Comparison of ENCODE assay signal across 8 cellular contexts in genomic region chr3:75785091-75785755, GRCh38. TPM values are rescaled to one million over a fixed set of nuclear protein-coding genes. Genes with fewer than 3 reads are reported as not detected.
DNase-seq lines count a peak whose midpoint lies in the region; ATAC-seq, FAIRE-seq and TF ChIP-seq lines count a peak whose summit lies in the region.
"Not testable (repeated sequence)": the region's sequence is repeated elsewhere in the genome, so short reads cannot be mapped to it uniquely, and the experiment has no call there.

Gene ZNF717, minus strand, starts transcription at chr3:75785549. Its CDS starts 2,187 bp downstream, at chr3:75783362.

- H3K9me2 ChIP-seq in OCI-LY7 (ENCODE audit: insufficient read depth, low read length), result not testable (repeated sequence)

- H3K36me3 ChIP-seq in OCI-LY7 (ENCODE audit: insufficient read depth, low read length), result peaks cover 20% of the 10 kb centered on the region

- not testable (repeated sequence) for H3K79me2 ChIP-seq in OCI-LY7 (ENCODE audit: insufficient read depth, low read depth, low read length)

- H3K4me2 ChIP-seq in OCI-LY7 (ENCODE audit: low read length), result peak within 1 kb of the TSS; percentile 61

- intact Hi-C loops in OCI-LY7 (cut with micrococcal nuclease; ENCODE audit: unreplicated experiment); posterior vena cava (cut with DNase I): not testable (repeated sequence)

- not testable (repeated sequence) for H4K20me1 ChIP-seq in OCI-LY7 (ENCODE audit: insufficient read depth, low read length)

- not testable (repeated sequence) for TF ChIP-seq CTCF in OCI-LY7 (conservative IDR thresholded peaks at IDR 0.05; ENCODE audit: low read length)

- peak within 1 kb of the TSS; percentile 70 for H3K4me3 ChIP-seq in OCI-LY7 (ENCODE audit: low read depth, low read length, poor library complexity, severe bottlenecking)

- POLR2A ChIA-PET in OCI-LY7 (lab: Charles Lee); activated CD8-positive, alpha-beta T cell treated with anti-CD3 and anti-CD28 coated beads, Interleukin-2, amount 10 ng/mL, durations not matched to agents 7 days and 5 days (lab: Charles Lee): not testable (repeated sequence)

- H3K27me3 Mint-ChIP-seq in activated CD8-positive, alpha-beta T cell treated with anti-CD3 and anti-CD28 coated beads, Interleukin-2, amount 10 ng/mL, durations not matched to agents 7 days and 5 days (ENCODE audit: low read depth); stimulated activated naive CD8-positive, alpha-beta T cell treated with anti-CD3 and anti-CD28 coated beads, Interleukin-15, Interleukin-2, amounts not matched to agents 100 ng/mL and 50 ng/mL, for 24 hours: not testable (repeated sequence)

- CTCF ChIA-PET in OCI-LY7 (lab: Charles Lee; ENCODE audit: unreplicated experiment); activated CD8-positive, alpha-beta T cell treated with anti-CD3 and anti-CD28 coated beads, Interleukin-2, amount 10 ng/mL, durations not matched to agents 7 days and 5 days (lab: Charles Lee): not testable (repeated sequence)

- H3K27ac ChIP-seq in OCI-LY7 (ENCODE audit: low read depth, low read length, poor library complexity, severe bottlenecking), result not testable (repeated sequence)

- H3K9me3 ChIP-seq in OCI-LY7 (ENCODE audit: low read length), result not testable (repeated sequence)

- DNase-seq in DMS 273 treated with DMSO at 0.1 percent for 48 hours (lab: John Stamatoyannopoulos, UW) (peak; percentile 27), HTR-8/SVneo (ENCODE audit: insufficient read length, low spot score) (peak; percentile 1), OCI-LY7 (ENCODE audit: low spot score) (peak; percentile 72), cerebellar nuclear complex (lab: John Stamatoyannopoulos, UW) (peak; percentile 49 to 65), hypothalamus (lab: John Stamatoyannopoulos, UW) (peak; percentile 33 to 97 (median 89)), posterior vena cava (ENCODE audit: low spot score) (peak; percentile 99)
- DNase-seq in activated CD8-positive, alpha-beta T cell treated with anti-CD3 and anti-CD28 coated beads, Interleukin-2, amount 10 ng/mL, durations not matched to agents 7 days and 5 days, result peak; percentile 95

- H2AFZ ChIP-seq in OCI-LY7 (ENCODE audit: low read length), result not testable (repeated sequence)

- H3K9me3 Mint-ChIP-seq in activated CD8-positive, alpha-beta T cell treated with anti-CD3 and anti-CD28 coated beads, Interleukin-2, amount 10 ng/mL, durations not matched to agents 7 days and 5 days (ENCODE audit: insufficient read depth), result peaks cover 14% of the 10 kb centered on the region
- H3K9me3 Mint-ChIP-seq in stimulated activated naive CD8-positive, alpha-beta T cell treated with anti-CD3 and anti-CD28 coated beads, Interleukin-15, Interleukin-2, amounts not matched to agents 100 ng/mL and 50 ng/mL, for 24 hours, result peaks cover 19% of the 10 kb centered on the region

- peak within 1 kb of the TSS; percentile 83 for H3K4me3 Mint-ChIP-seq in activated CD8-positive, alpha-beta T cell treated with anti-CD3 and anti-CD28 coated beads, Interleukin-2, amount 10 ng/mL, durations not matched to agents 7 days and 5 days
- H3K4me3 Mint-ChIP-seq in stimulated activated naive CD8-positive, alpha-beta T cell treated with anti-CD3 and anti-CD28 coated beads, Interleukin-15, Interleukin-2, amounts not matched to agents 100 ng/mL and 50 ng/mL, for 24 hours, result peak within 1 kb of the TSS; percentile 86

- BruUV-seq in OCI-LY7 (replicated peaks; lab: Mats Ljungman, UMichigan), result not testable (repeated sequence)

- peak; percentile 64 for ATAC-seq in activated CD8-positive, alpha-beta T cell treated with anti-CD3 and anti-CD28 coated beads, Interleukin-2, amount 10 ng/mL, durations not matched to agents 7 days and 5 days

- H3K36me3 Mint-ChIP-seq in activated CD8-positive, alpha-beta T cell treated with anti-CD3 and anti-CD28 coated beads, Interleukin-2, amount 10 ng/mL, durations not matched to agents 7 days and 5 days (ENCODE audit: low read depth), result peaks cover 44% of the 10 kb centered on the region
- peaks cover 52% of the 10 kb centered on the region for H3K36me3 Mint-ChIP-seq in stimulated activated naive CD8-positive, alpha-beta T cell treated with anti-CD3 and anti-CD28 coated beads, Interleukin-15, Interleukin-2, amounts not matched to agents 100 ng/mL and 50 ng/mL, for 24 hours (ENCODE audit: low read depth)

- not testable (repeated sequence) for FAIRE-seq in HTR-8/SVneo (lab: Jason Lieb, UNC)

- peaks cover 11% of the 10 kb centered on the region for H3K4me1 Mint-ChIP-seq in activated CD8-positive, alpha-beta T cell treated with anti-CD3 and anti-CD28 coated beads, Interleukin-2, amount 10 ng/mL, durations not matched to agents 7 days and 5 days (ENCODE audit: low read depth)
- H3K4me1 Mint-ChIP-seq in stimulated activated naive CD8-positive, alpha-beta T cell treated with anti-CD3 and anti-CD28 coated beads, Interleukin-15, Interleukin-2, amounts not matched to agents 100 ng/mL and 50 ng/mL, for 24 hours (ENCODE audit: low read depth), result peaks cover 23% of the 10 kb centered on the region

- H3K4me1 ChIP-seq in OCI-LY7 (ENCODE audit: insufficient read depth, low read length, poor library complexity, severe bottlenecking), result not testable (repeated sequence)

- peak within 1 kb of the TSS; percentile 90 for H3K27ac Mint-ChIP-seq in activated CD8-positive, alpha-beta T cell treated with anti-CD3 and anti-CD28 coated beads, Interleukin-2, amount 10 ng/mL, durations not matched to agents 7 days and 5 days
- H3K27ac Mint-ChIP-seq in stimulated activated naive CD8-positive, alpha-beta T cell treated with anti-CD3 and anti-CD28 coated beads, Interleukin-15, Interleukin-2, amounts not matched to agents 100 ng/mL and 50 ng/mL, for 24 hours, result peak within 1 kb of the TSS; percentile 87

RNA-seq across cellular contexts. Expression of gene ZNF717, which starts in this region (rescaled TPM):
- 13.3 and 17.0 TPM in 2 replicates for total RNA-seq in OCI-LY7 (2014; rRNA removed; shearing (Covaris generic))
- 18.4 and 18.5 TPM in 2 replicates for total RNA-seq in OCI-LY7 (2022)
- total RNA-seq in activated CD8-positive, alpha-beta T cell treated with anti-CD3 and anti-CD28 coated beads, Interleukin-2, amount 10 ng/mL, durations not matched to agents 7 days and 5 days, result 10 to 100 TPM; 10.7 to 13.3 TPM
- total RNA-seq in posterior vena cava, result 10 to 100 TPM; 11.8 TPM

Comparison
In these comparisons a context has a peak if more than half of its experiments do, and no peak if none do; other contexts are left out.
1. DNase-seq: peak in every context shown above with its lines; median percentile 99 in posterior vena cava; 95 in activated CD8-positive, alpha-beta T cell treated with anti-CD3 and anti-CD28 coated beads, Interleukin-2, amount 10 ng/mL, durations not matched to agents 7 days and 5 days; 89 in hypothalamus; 72 in OCI-LY7; 57 in cerebellar nuclear complex; 27 in DMS 273 treated with DMSO at 0.1 percent for 48 hours; 1 in HTR-8/SVneo.